ENCODE assay signal across 30 cellular contexts in genomic region chr14:59998575-59998974, GRCh38.
"Had no signal": no experiment of that assay in that cellular context is flagged by ENCODE, and none has a peak within 500 bp of the region (broad histone marks: within the 10 kb centered on the region; RNA-seq: fewer than 3 reads in every experiment).

No MANE protein-coding gene starts in this region.

- H3K27ac ChIP-seq: adrenal gland, body of pancreas, epithelial cell of prostate, lower lobe of right lung, neural progenitor cell, parathyroid adenoma, tibial nerve, WERI-Rb-1 had no signal

- H3K36me3 ChIP-seq: adrenal gland, heart left ventricle, lower lobe of right lung, neural progenitor cell, tibial nerve, WERI-Rb-1 had no signal

- H3K4me1 ChIP-seq: lower lobe of right lung, neural progenitor cell, parathyroid adenoma had no signal

- H3K4me3 ChIP-seq: adrenal gland, body of pancreas, heart left ventricle, lower lobe of right lung, neural progenitor cell, smooth muscle cell, tibial nerve had no signal

- ATAC-seq: activated CD4-positive, CD25-positive, alpha-beta regulatory T cell treated with anti-CD3 and anti-CD28 coated beads, Interleukin-2, amount 50 U/mL, for 24 hours; activated CD8-positive, alpha-beta memory T cell treated with anti-CD3 and anti-CD28 coated beads, Interleukin-2, amount 10 ng/mL, durations not matched to agents 7 days and 5 days; activated CD8-positive, alpha-beta T cell treated with anti-CD3 and anti-CD28 coated beads, Interleukin-2, amount 10 ng/mL, durations not matched to agents 7 days and 5 days; activated T-cell treated with anti-CD3 and anti-CD28 coated beads, Interleukin-2, amount 50 U/mL, for 72 hours; body of pancreas; heart left ventricle; lower lobe of right lung; natural killer cell; sciatic nerve; stimulated activated naive B cell treated with anti-CD40 and anti-IgM and Interleukin-4, amounts not matched to agents 10 μg/mL and 1 μg/mL and 100 μg/mL, for 72 hours had no signal

- H3K27me3 ChIP-seq: adrenal gland, body of pancreas, heart left ventricle, neural progenitor cell, tibial nerve had no signal

- H3K9me3 ChIP-seq: adrenal gland, body of pancreas, heart left ventricle, lower lobe of right lung, tibial nerve had no signal

- H2AFZ ChIP-seq: neural progenitor cell, parathyroid adenoma had no signal

- DNase-seq: activated CD4-positive, alpha-beta T cell treated with anti-CD3 and anti-CD28 coated beads for 48 hours; activated CD8-positive, alpha-beta memory T cell treated with anti-CD3 and anti-CD28 coated beads, Interleukin-2, amount 10 ng/mL, durations not matched to agents 7 days and 5 days; activated CD8-positive, alpha-beta T cell treated with anti-CD3 and anti-CD28 coated beads, Interleukin-2, amount 10 ng/mL, durations not matched to agents 7 days and 5 days; activated naive CD4-positive, alpha-beta T cell treated with Interleukin-2 at 50 U/mL for 16 hours; activated T-cell treated with anti-CD3 and anti-CD28 coated beads, Interleukin-2, amount 50 U/mL, for 72 hours; adrenal gland; aorta; body of pancreas; dermis blood vessel endothelial cell; effector CD4-positive, alpha-beta T cell; heart left ventricle; hypothalamus; lower lobe of right lung; mesendoderm; natural killer cell; occipital lobe; stimulated activated CD4-positive, alpha-beta T cell treated with anti-CD3 and anti-CD28 coated beads, Interleukin-1b, Interleukin-23, amount 100 ng/mL, for 48 hours; stimulated activated CD4-positive, alpha-beta T cell treated with anti-CD3 and anti-CD28 coated beads, Interleukin-4, amount 100 ng/mL, for 4 hours; stimulated activated CD8-positive, alpha-beta memory T cell treated with anti-CD3 and anti-CD28 coated beads, Interleukin-4, amount 100 ng/mL, for 48 hours; stimulated activated naive B cell treated with anti-CD40 and anti-IgM and Interleukin-4, amounts not matched to agents 10 μg/mL and 1 μg/mL and 100 μg/mL, for 72 hours; SW 1271; T-helper 9 cell; WERI-Rb-1 had no signal

- H3K79me2 ChIP-seq: parathyroid adenoma had no signal
